8 cellular contexts compared by ENCODE assay signal in genomic region chr9:87464110-87464991, GRCh38. TPM values are rescaled to one million over a fixed set of nuclear protein-coding genes. Genes with fewer than 3 reads are reported as not detected.
A peak's percentile ranks its signal among the peaks of the same experiment; 100 is the strongest.
DNase-seq lines count a peak whose midpoint lies in the region; ATAC-seq and TF ChIP-seq lines count a peak whose summit lies in the region.

No MANE protein-coding gene starts in this region.

- peak overlapping the region; percentile 56 for H2BK5ac ChIP-seq in mesendoderm (ENCODE audit: low read length)

- no CpG with 5 or more reads among the region's 7 CpGs for WGBS in mesendoderm (ENCODE audit: extremely low coverage, insufficient coverage, low lambda C conversion rate)

- TF ChIP-seq POLR2A in vagina (IDR thresholded peaks at IDR 0.05) = no peak

- H3K79me1 ChIP-seq in mesendoderm (ENCODE audit: low read length) = no peaks in the 10 kb centered on the region

- H3K9ac ChIP-seq in mesendoderm (ENCODE audit: low read length) = no peak overlapping the region

- no peaks in the 10 kb centered on the region for H3K79me2 ChIP-seq in mesendoderm (ENCODE audit: control insufficient read depth, insufficient read depth, low read length)

- H3K4me1 ChIP-seq in mesendoderm (ENCODE audit: control insufficient read depth, low read depth, low read length) = peaks cover 4% of the 10 kb centered on the region
- H3K4me1 ChIP-seq in vagina = peaks cover 3% of the 10 kb centered on the region

- no peak overlapping the region for H4K5ac ChIP-seq in mesendoderm (ENCODE audit: low read length)

- peak overlapping the region; percentile 36 for H2AK5ac ChIP-seq in mesendoderm (ENCODE audit: low read length)

- H4K8ac ChIP-seq in mesendoderm (ENCODE audit: low read depth, low read length) = no peak overlapping the region

- intact Hi-C loops in vagina (cut with DNase I) = no loop called here

- H3K36me3 ChIP-seq in mesendoderm (ENCODE audit: control insufficient read depth, insufficient read depth, low read length) = no peaks in the 10 kb centered on the region
- no peaks in the 10 kb centered on the region for H3K36me3 ChIP-seq in vagina

- peak; percentile 75 for ATAC-seq in GM21390 (IDR thresholded peaks at IDR 0.05; ENCODE audit: unreplicated experiment)

- peak overlapping the region; percentile 59 for H3K56ac ChIP-seq in mesendoderm (ENCODE audit: low read length)

- no peaks in the 10 kb centered on the region for H3K9me3 ChIP-seq in vagina

- H3K27ac ChIP-seq in mesendoderm (ENCODE audit: low read depth, low read length) (no peak overlapping the region), vagina (no peak overlapping the region)

- no peak overlapping the region for H2BK15ac ChIP-seq in mesendoderm (replicated peaks; ENCODE audit: low read depth)

- no peak overlapping the region for H3K23ac ChIP-seq in mesendoderm (ENCODE audit: low read length)

- TF ChIP-seq CTCF in vagina (IDR thresholded peaks at IDR 0.05) = no peak

- H3K4ac ChIP-seq in mesendoderm (ENCODE audit: low read depth, low read length) = peak overlapping the region; percentile 36

- H3K4me3 ChIP-seq in mesendoderm (ENCODE audit: low read length) (no peak overlapping the region), vagina (no peak overlapping the region)

- H3K4me2 ChIP-seq in mesendoderm (ENCODE audit: low read length) = no peak overlapping the region

- H2BK120ac ChIP-seq in mesendoderm (ENCODE audit: low read depth, low read length) = no peak overlapping the region

- peak overlapping the region; percentile 11 for H3K18ac ChIP-seq in mesendoderm (ENCODE audit: low read length)

- H3K27me3 ChIP-seq in mesendoderm (ENCODE audit: insufficient read depth, low read length, poor library complexity) (no peaks in the 10 kb centered on the region), vagina (no peaks in the 10 kb centered on the region)

- DNase-seq in ELR (ENCODE audit: low read depth) = peak; percentile 2
- DNase-seq in NCI-H69 (lab: John Stamatoyannopoulos, UW) = peak; percentile 52
- no peak for DNase-seq in mesendoderm
- no peak for DNase-seq in NCI-H2029 treated with DMSO at 0.1 percent for 48 hours (lab: John Stamatoyannopoulos, UW)
- DNase-seq in DMS153 treated with DMSO at 0.1 percent for 48 hours (lab: John Stamatoyannopoulos, UW; ENCODE audit: unreplicated experiment) = no peak
- DNase-seq in GM19238 (ENCODE audit: insufficient read length, low spot score) = no peak
- no peak for DNase-seq in vagina (ENCODE audit: extremely low spot score in 2 of 2)

RNA-seq across cellular contexts. Expression of gene DAPK1, which starts 33.3 kb away (rescaled TPM):
- 58.2 TPM for polyA plus RNA-seq in mesendoderm (2013, experiment 1 of 2)
- 58.7 TPM for polyA plus RNA-seq in mesendoderm (2013, experiment 2 of 2)
- 24.6 TPM for total RNA-seq in vagina

Comparison
In these comparisons a context has a peak if more than half of its experiments do, and no peak if none do; other contexts are left out.
1. DNase-seq: peak in ELR (single experiment) and NCI-H69 (single experiment); none in mesendoderm (single experiment), NCI-H2029 treated with DMSO at 0.1 percent for 48 hours (single experiment), DMS153 treated with DMSO at 0.1 percent for 48 hours (single experiment), GM19238 (single experiment) and vagina (0 of 2).